ENCODE assay signal across 1 cellular context in genomic region chr16:23160574-23160973, GRCh38.
TF ChIP-seq lines count a peak whose summit lies in the region.

No MANE protein-coding gene starts in this region.

TF ChIP-seq in HepG2, 621 proteins besides CTCF, POLR2A, EP300 and RAD21:
- TF ChIP-seq HIVEP1 (CRISPR knock-in tag; IDR thresholded peaks at IDR 0.05), result no peak
- TF ChIP-seq AGO1 (IDR thresholded peaks at IDR 0.05; ENCODE audit: low read depth, low read length, poor library complexity, severe bottlenecking), result no peak
- TF ChIP-seq PRMT3 (CRISPR knock-in tag; IDR thresholded peaks at IDR 0.05; ENCODE audit: borderline replicate concordance, low read depth), result no peak
- no peak for TF ChIP-seq GABPA (IDR thresholded peaks at IDR 0.05; ENCODE audit: low read depth, low read length)
- no peak for TF ChIP-seq GABPA (CRISPR knock-in tag; IDR thresholded peaks at IDR 0.05; ENCODE audit: low read depth)
